ENCODE assay signal across 8 cellular contexts in genomic region chr12:130715150-130715995, GRCh38. TPM values are rescaled to one million over a fixed set of nuclear protein-coding genes. Genes with fewer than 3 reads are reported as not detected.
DNase-seq lines count a peak whose midpoint lies in the region; ATAC-seq and TF ChIP-seq lines count a peak whose summit lies in the region.

No MANE protein-coding gene starts in this region.

- H3K4me3 ChIP-seq in heart left ventricle = peak overlapping the region; percentile 3 to 49 (median 35)
- peak overlapping the region; percentile 24 to 34 for H3K4me3 ChIP-seq in prostate gland

- peaks cover 4% of the 10 kb centered on the region; the same call in 1 of the 2 replicates for H3K9me3 ChIP-seq in ES-I3 (ENCODE audit: control insufficient read depth, insufficient read depth, low read length)
- H3K9me3 ChIP-seq in heart left ventricle = peaks cover 0 to 7% (median 0%) of the 10 kb centered on the region in 12 donors
- no peaks in the 10 kb centered on the region for H3K9me3 ChIP-seq in prostate gland

- ATAC-seq in heart left ventricle (no peak), HG02981 (IDR thresholded peaks at IDR 0.05; ENCODE audit: unreplicated experiment) (no peak), GM21381 (IDR thresholded peaks at IDR 0.05; ENCODE audit: unreplicated experiment) (no peak)

- no peaks in the 10 kb centered on the region for H3K36me3 ChIP-seq in ES-I3 (ENCODE audit: insufficient read depth, low read length)
- H3K36me3 ChIP-seq in heart left ventricle = no peaks in the 10 kb centered on the region
- no peaks in the 10 kb centered on the region for H3K36me3 ChIP-seq in prostate gland

- H3K27me3 ChIP-seq in heart left ventricle (peaks cover 12 to 69% (median 37%) of the 10 kb centered on the region in 9 donors), prostate gland (replicated peaks; ENCODE audit: insufficient read depth) (no peaks in the 10 kb centered on the region)

- TF ChIP-seq CTCF in heart left ventricle (IDR thresholded peaks at IDR 0.05) (no peak), prostate gland (IDR thresholded peaks at IDR 0.05) (no peak)

- intact Hi-C loops in heart left ventricle (cut with DNase I) (no loop called here), prostate gland (cut with DNase I) (no loop called here)

- no peak for TF ChIP-seq POLR2A in heart left ventricle (IDR thresholded peaks at IDR 0.05)
- no peak for TF ChIP-seq POLR2A in prostate gland (IDR thresholded peaks at IDR 0.05)

- H3K4me1 ChIP-seq in ES-I3 (ENCODE audit: insufficient read depth, low read length) (no peaks in the 10 kb centered on the region; the same call in 1 of the 2 replicates), heart left ventricle (peaks cover 0 to 31% (median 7%) of the 10 kb centered on the region in 12 donors), prostate gland (replicated peaks) (peaks cover 3% of the 10 kb centered on the region)

- WGBS in heart left ventricle, 4 donors = 1 to 2% (median 1%) methylated on average over 25 to 42 of the region's 42 CpGs
- WGBS in prostate gland = under 1% methylated on average over 34 of the region's 42 CpGs

- H3K9ac ChIP-seq in ES-I3 (ENCODE audit: low read depth, low read length) = peak overlapping the region; percentile 60; the same call in 1 of the 2 replicates

- peak; percentile 47 for DNase-seq in NCI-H2227 (lab: John Stamatoyannopoulos, UW; ENCODE audit: unreplicated experiment)
- DNase-seq in heart left ventricle = peak in 1 of 5 donors; percentile 56
- DNase-seq in prostate gland (ENCODE audit: low spot score) = no peak
- DNase-seq in stimulated activated CD4-positive, alpha-beta T cell treated with anti-CD3 and anti-CD28 coated beads, Interleukin-4, amount 100 ng/mL, for 1 hour = no peak
- DNase-seq in NCI-H1436 (lab: John Stamatoyannopoulos, UW) = no peak

- H3K27ac ChIP-seq in heart left ventricle (no peak overlapping the region), prostate gland (no peak overlapping the region)

RNA-seq across cellular contexts. Expression of gene RIMBP2, which starts 0.7 kb away (rescaled TPM):
- 1 to 10 TPM in 1 of 9 donors, not detected in 8; 2.1 TPM for total RNA-seq in heart left ventricle
- polyA plus RNA-seq in heart left ventricle = not detected
- total RNA-seq in prostate gland = 1 to 10 TPM in 1 of 2 donors, under 1 TPM in 1; 0.96 to 7.0 TPM
